9 cellular contexts compared by ENCODE assay signal in genomic region chr19:40530091-40530901, GRCh38. TPM values are rescaled to one million over a fixed set of nuclear protein-coding genes. Genes with fewer than 3 reads are reported as not detected.
DNase-seq lines count a peak whose midpoint lies in the region; ATAC-seq and TF ChIP-seq lines count a peak whose summit lies in the region.
"Had no signal": no experiment of that assay in that cellular context is flagged by ENCODE, and none has a peak within 500 bp of the region (broad histone marks: within the 10 kb centered on the region; RNA-seq: fewer than 3 reads in every experiment).

No MANE protein-coding gene starts in this region.

- POLR2A ChIA-PET in CD4-positive, alpha-beta T cell (lab: Charles Lee), result interaction anchor here (1.0 kb wide), 1 partner anchor 73 kb away, joined by 4 read pairs; no protein-coding TSS in a partner anchor
- POLR2A ChIA-PET in activated CD8-positive, alpha-beta T cell treated with anti-CD3 and anti-CD28 coated beads for 36 hours (lab: Charles Lee), result no interaction called here

- H3K9ac ChIP-seq in HUES64 (ENCODE audit: low read depth, low read length), result 0 out of 2 replicates have a peak overlapping the region, but pooled peaks have one; percentile 43

- no peak for ATAC-seq in CD4-positive, alpha-beta T cell (ENCODE audit: poor library complexity)
- ATAC-seq in activated CD8-positive, alpha-beta T cell treated with anti-CD3 and anti-CD28 coated beads for 36 hours, result no peak
- ATAC-seq in right cardiac atrium (no peak), GM19467 (IDR thresholded peaks at IDR 0.05; ENCODE audit: unreplicated experiment) (no peak)

- H3K36me3 Mint-ChIP-seq in CD4-positive, alpha-beta T cell (ENCODE audit: low read depth), result no peaks in the 10 kb centered on the region
- no peaks in the 10 kb centered on the region for H3K36me3 Mint-ChIP-seq in activated CD8-positive, alpha-beta T cell treated with anti-CD3 and anti-CD28 coated beads for 36 hours (ENCODE audit: low read depth)

- intact Hi-C loops in CD4-positive, alpha-beta T cell (cut with DNase I, micrococcal nuclease), result no loop called here
- intact Hi-C loops in activated CD8-positive, alpha-beta T cell treated with anti-CD3 and anti-CD28 coated beads for 36 hours (cut with micrococcal nuclease), result no loop called here
- intact Hi-C loops in right cardiac atrium (cut with DNase I), result loop anchor here in 1 of 4 donors (10.0 kb wide), 1 partner anchor 65 kb away; no protein-coding TSS in a partner anchor

- WGBS in HUES64, result 2% methylated on average over 75 of the region's 75 CpGs
- 4% methylated on average over 75 of the region's 75 CpGs for WGBS in right cardiac atrium

- no peak overlapping the region for H3K27ac ChIP-seq in CD4-positive, alpha-beta T cell (ENCODE audit: low read depth, low read length)
- H3K27ac ChIP-seq in HUES64 (ENCODE audit: low read depth, low read length) (no peak overlapping the region), right cardiac atrium (ENCODE audit: low read length) (no peak overlapping the region), temporal lobe (ENCODE audit: low read depth, low read length) (peak overlapping the region; percentile 86)
- H3K27ac ChIP-seq: HL-60 had no signal

- no peak overlapping the region for H3K27ac Mint-ChIP-seq in CD4-positive, alpha-beta T cell
- H3K27ac Mint-ChIP-seq in activated CD8-positive, alpha-beta T cell treated with anti-CD3 and anti-CD28 coated beads for 36 hours, result no peak overlapping the region

- no peaks in the 10 kb centered on the region for H3K36me3 ChIP-seq in HUES64 (ENCODE audit: insufficient read depth, low read length)

- H3K9me3 Mint-ChIP-seq in CD4-positive, alpha-beta T cell, result no peaks in the 10 kb centered on the region
- no peaks in the 10 kb centered on the region for H3K9me3 Mint-ChIP-seq in activated CD8-positive, alpha-beta T cell treated with anti-CD3 and anti-CD28 coated beads for 36 hours

- H3K4me3 Mint-ChIP-seq in CD4-positive, alpha-beta T cell, result peak overlapping the region; percentile 74
- H3K4me3 Mint-ChIP-seq in activated CD8-positive, alpha-beta T cell treated with anti-CD3 and anti-CD28 coated beads for 36 hours, result no peak overlapping the region

- peak in 4 of 10 experiments; percentile 10 to 44 (median 24) for DNase-seq in CD4-positive, alpha-beta T cell
- peak; percentile 21 for DNase-seq in activated CD8-positive, alpha-beta T cell treated with anti-CD3 and anti-CD28 coated beads for 36 hours
- DNase-seq in right cardiac atrium, result peak in 2 of 3 donors; percentile 61 to 74
- DNase-seq in HT-29 (ENCODE audit: low spot score), result no peak
- DNase-seq in NCI-H2107 treated with DMSO at 0.1 percent for 48 hours (lab: John Stamatoyannopoulos, UW; ENCODE audit: unreplicated experiment), result no peak

- CTCF ChIA-PET in CD4-positive, alpha-beta T cell (lab: Charles Lee), result interaction anchor here (1.8 kb wide), 1 partner anchor 105 kb away, joined by 4 read pairs; no protein-coding TSS in a partner anchor
- CTCF ChIA-PET in activated CD8-positive, alpha-beta T cell treated with anti-CD3 and anti-CD28 coated beads for 36 hours (lab: Charles Lee), result no interaction called here

- TF ChIP-seq CTCF in CD4-positive, alpha-beta T cell (IDR thresholded peaks at IDR 0.05), result no peak
- no peak for TF ChIP-seq CTCF in activated CD8-positive, alpha-beta T cell treated with anti-CD3 and anti-CD28 coated beads for 36 hours (IDR thresholded peaks at IDR 0.05)

- no peaks in the 10 kb centered on the region for H3K9me3 ChIP-seq in CD4-positive, alpha-beta T cell (ENCODE audit: control insufficient read depth, low read length)
- H3K9me3 ChIP-seq in HUES64 (ENCODE audit: insufficient read depth, low read depth, low read length), result no peaks in the 10 kb centered on the region
- no peaks in the 10 kb centered on the region for H3K9me3 ChIP-seq in right cardiac atrium (ENCODE audit: control insufficient read depth, low read length)

- peak overlapping the region; percentile 50 for H3K4me3 ChIP-seq in HUES64 (ENCODE audit: low read length)
- peak overlapping the region; percentile 49 for H3K4me3 ChIP-seq in right cardiac atrium (ENCODE audit: low read length)

- H3K27me3 ChIP-seq in CD4-positive, alpha-beta T cell (ENCODE audit: control insufficient read depth, insufficient read depth, low read length), result peaks cover 25% of the 10 kb centered on the region
- H3K27me3 ChIP-seq in HUES64 (ENCODE audit: insufficient read depth, low read length) (0 out of 2 replicates have a peak, but pooled peaks cover 3% of the 10 kb centered on the region), right cardiac atrium (ENCODE audit: control insufficient read depth, insufficient read depth) (no peaks in the 10 kb centered on the region)

- peaks cover 30% of the 10 kb centered on the region for H3K27me3 Mint-ChIP-seq in CD4-positive, alpha-beta T cell
- H3K27me3 Mint-ChIP-seq in activated CD8-positive, alpha-beta T cell treated with anti-CD3 and anti-CD28 coated beads for 36 hours, result peaks cover 22% of the 10 kb centered on the region

- H3K4me1 ChIP-seq in HUES64 (ENCODE audit: insufficient read depth, low read length), result 0 out of 2 replicates have a peak, but pooled peaks cover 6% of the 10 kb centered on the region
- no peaks in the 10 kb centered on the region for H3K4me1 ChIP-seq in right cardiac atrium (ENCODE audit: control insufficient read depth, insufficient read depth, low read length)

- peaks cover 17% of the 10 kb centered on the region for H3K4me1 Mint-ChIP-seq in CD4-positive, alpha-beta T cell (ENCODE audit: low read depth)
- peaks cover 12% of the 10 kb centered on the region for H3K4me1 Mint-ChIP-seq in activated CD8-positive, alpha-beta T cell treated with anti-CD3 and anti-CD28 coated beads for 36 hours (ENCODE audit: low read depth)

RNA-seq across cellular contexts. Expression of gene SHKBP1, which starts 46.4 kb away (rescaled TPM):
- total RNA-seq in CD4-positive, alpha-beta T cell, result 10 to 100 TPM; 82.5 to 92.9 TPM
- polyA plus RNA-seq in HUES64 (2013, experiment 1 of 2), result 48.2 TPM
- polyA plus RNA-seq in HUES64 (2013, experiment 2 of 2), result 72.7 TPM
- 10 to 100 TPM; 82.8 to 89.3 TPM for total RNA-seq in activated CD8-positive, alpha-beta T cell treated with anti-CD3 and anti-CD28 coated beads for 36 hours
- total RNA-seq in right cardiac atrium (10 to 100 TPM; 19.7 to 23.0 (median 20.4) TPM), temporal lobe (3.4 TPM)
- 22.8 TPM for polyA plus RNA-seq in right cardiac atrium
- total RNA-seq in HT-29 (2014; rRNA removed; shearing (Covaris generic)), result 128 and 142 TPM in 2 replicates

Comparison
In these comparisons a context has a peak if more than half of its experiments do, and no peak if none do; other contexts are left out.
1. DNase-seq: peak in activated CD8-positive, alpha-beta T cell treated with anti-CD3 and anti-CD28 coated beads for 36 hours (single experiment) and right cardiac atrium (2 of 3); none in HT-29 (single experiment) and NCI-H2107 treated with DMSO at 0.1 percent for 48 hours (single experiment).